Comparison of ENCODE assay signal across 8 cellular contexts in genomic region chr17:81911969-81912368, GRCh38. TPM values are rescaled to one million over a fixed set of nuclear protein-coding genes. Genes with fewer than 3 reads are reported as not detected.
DNase-seq lines count a peak whose midpoint lies in the region; ATAC-seq and TF ChIP-seq lines count a peak whose summit lies in the region.

No MANE protein-coding gene starts in this region.

- H3K4me1 ChIP-seq in transverse colon: peaks cover 14 to 30% (median 19%) of the 10 kb centered on the region in 4 donors

- no peak for ATAC-seq in activated naive CD8-positive, alpha-beta T cell treated with anti-CD3 and anti-CD28 coated beads, Interleukin-2, amount 10 ng/mL, durations not matched to agents 7 days and 5 days (ENCODE audit: low read depth)
- ATAC-seq in memory B cell (ENCODE audit: low read depth) (no peak), HG02884 (IDR thresholded peaks at IDR 0.05; ENCODE audit: unreplicated experiment) (no peak)

- H3K27ac Mint-ChIP-seq in activated naive CD4-positive, alpha-beta T cell treated with anti-CD3 and anti-CD28 coated beads, Interleukin-2, amount 50 U/mL, for 24 hours: no peak overlapping the region
- no peak overlapping the region for H3K27ac Mint-ChIP-seq in activated naive CD8-positive, alpha-beta T cell treated with anti-CD3 and anti-CD28 coated beads, Interleukin-2, amount 10 ng/mL, durations not matched to agents 7 days and 5 days
- peak overlapping the region; percentile 69 for H3K27ac Mint-ChIP-seq in memory B cell

- H3K4me1 Mint-ChIP-seq in activated naive CD4-positive, alpha-beta T cell treated with anti-CD3 and anti-CD28 coated beads, Interleukin-2, amount 50 U/mL, for 24 hours: peaks cover 18% of the 10 kb centered on the region
- peaks cover 13% of the 10 kb centered on the region for H3K4me1 Mint-ChIP-seq in activated naive CD8-positive, alpha-beta T cell treated with anti-CD3 and anti-CD28 coated beads, Interleukin-2, amount 10 ng/mL, durations not matched to agents 7 days and 5 days
- H3K4me1 Mint-ChIP-seq in memory B cell: peaks cover 10% of the 10 kb centered on the region

- no peaks in the 10 kb centered on the region for H3K27me3 Mint-ChIP-seq in activated naive CD4-positive, alpha-beta T cell treated with anti-CD3 and anti-CD28 coated beads, Interleukin-2, amount 50 U/mL, for 24 hours
- H3K27me3 Mint-ChIP-seq in activated naive CD8-positive, alpha-beta T cell treated with anti-CD3 and anti-CD28 coated beads, Interleukin-2, amount 10 ng/mL, durations not matched to agents 7 days and 5 days: no peaks in the 10 kb centered on the region
- H3K27me3 Mint-ChIP-seq in memory B cell: no peaks in the 10 kb centered on the region

- in situ Hi-C loops in transverse colon (cut with MboI; ENCODE audit: low pct_ligation_motif_present in 1 of 4, low pct_unique_long_range_greater_than_20kb in 1 of 4, low sequenced_read_pairs in 3 of 4): no loop called here

- peak overlapping the region; percentile 57 to 74 (median 72) for H3K27ac ChIP-seq in transverse colon

- TF ChIP-seq POLR2A in transverse colon (IDR thresholded peaks at IDR 0.05): no peak

- no peak for DNase-seq in activated naive CD4-positive, alpha-beta T cell (lab: John Stamatoyannopoulos, UW)
- no peak for DNase-seq in activated naive CD8-positive, alpha-beta T cell treated with anti-CD3 and anti-CD28 coated beads, Interleukin-2, amount 10 ng/mL, durations not matched to agents 7 days and 5 days
- DNase-seq in memory B cell (ENCODE audit: low spot score in 2 of 2) (no peak), transverse colon (no peak), NCI-H2171 (lab: John Stamatoyannopoulos, UW) (no peak)
- no peak for DNase-seq in activated CD4-positive, CD25-positive, alpha-beta regulatory T cell (lab: John Stamatoyannopoulos, UW)

- intact Hi-C loops in transverse colon (cut with DNase I; ENCODE audit: low total_unique reads): no loop called here

- no peaks in the 10 kb centered on the region for H3K27me3 ChIP-seq in transverse colon

- TF ChIP-seq EP300 in transverse colon (IDR thresholded peaks at IDR 0.05; ENCODE audit: low read depth): no peak

- H3K4me3 ChIP-seq in transverse colon: peak overlapping the region in 1 of 4 donors; percentile 27

- WGBS in transverse colon (ENCODE audit: low coverage in 1 of 2), 2 donors: 89% methylated on average over 19 of the region's 19 CpGs; no CpG with 5 or more reads in 1 of the 2 donors

- TF ChIP-seq CTCF in transverse colon (IDR thresholded peaks at IDR 0.05): no peak

- H3K36me3 ChIP-seq in transverse colon: peaks cover 0 to 26% (median 10%) of the 10 kb centered on the region in 4 donors

- H3K36me3 Mint-ChIP-seq in activated naive CD4-positive, alpha-beta T cell treated with anti-CD3 and anti-CD28 coated beads, Interleukin-2, amount 50 U/mL, for 24 hours: peaks cover 7% of the 10 kb centered on the region
- H3K36me3 Mint-ChIP-seq in activated naive CD8-positive, alpha-beta T cell treated with anti-CD3 and anti-CD28 coated beads, Interleukin-2, amount 10 ng/mL, durations not matched to agents 7 days and 5 days: peaks cover 7% of the 10 kb centered on the region
- H3K36me3 Mint-ChIP-seq in memory B cell: peaks cover 4% of the 10 kb centered on the region

- POLR2A ChIA-PET in activated naive CD8-positive, alpha-beta T cell treated with anti-CD3 and anti-CD28 coated beads, Interleukin-2, amount 10 ng/mL, durations not matched to agents 7 days and 5 days (lab: Charles Lee): interaction anchor here (0.5 to 1.5 kb wide), 2 partner anchors 20 to 64 kb away, joined by 4 to 5 read pairs; no protein-coding TSS in a partner anchor

- H3K9me3 Mint-ChIP-seq in activated naive CD4-positive, alpha-beta T cell treated with anti-CD3 and anti-CD28 coated beads, Interleukin-2, amount 50 U/mL, for 24 hours: no peaks in the 10 kb centered on the region
- no peaks in the 10 kb centered on the region for H3K9me3 Mint-ChIP-seq in activated naive CD8-positive, alpha-beta T cell treated with anti-CD3 and anti-CD28 coated beads, Interleukin-2, amount 10 ng/mL, durations not matched to agents 7 days and 5 days
- no peaks in the 10 kb centered on the region for H3K9me3 Mint-ChIP-seq in memory B cell

- H3K9me3 ChIP-seq in transverse colon: no peaks in the 10 kb centered on the region

- peak overlapping the region; percentile 59 for H3K4me3 Mint-ChIP-seq in activated naive CD4-positive, alpha-beta T cell treated with anti-CD3 and anti-CD28 coated beads, Interleukin-2, amount 50 U/mL, for 24 hours
- peak overlapping the region; percentile 60 for H3K4me3 Mint-ChIP-seq in activated naive CD8-positive, alpha-beta T cell treated with anti-CD3 and anti-CD28 coated beads, Interleukin-2, amount 10 ng/mL, durations not matched to agents 7 days and 5 days
- peak overlapping the region; percentile 86 for H3K4me3 Mint-ChIP-seq in memory B cell

RNA-seq across cellular contexts. Expression of gene PCYT2, which starts 0.8 kb away (rescaled TPM):
- total RNA-seq in activated naive CD8-positive, alpha-beta T cell treated with anti-CD3 and anti-CD28 coated beads, Interleukin-2, amount 10 ng/mL, durations not matched to agents 7 days and 5 days: 10 to 100 TPM; 39.3 to 44.5 TPM
- total RNA-seq in transverse colon: 100 to 1,000 TPM in 1 of 4 donors, 10 to 100 TPM in 3; 37.2 to 424 (median 77.1) TPM

RNA-seq across cellular contexts. Expression of gene SIRT7, which starts 6.0 kb away (rescaled TPM):
- total RNA-seq in activated naive CD8-positive, alpha-beta T cell treated with anti-CD3 and anti-CD28 coated beads, Interleukin-2, amount 10 ng/mL, durations not matched to agents 7 days and 5 days: 10 to 100 TPM; 64.8 to 65.2 TPM
- total RNA-seq in transverse colon: 100 to 1,000 TPM in 2 of 4 donors, 10 to 100 TPM in 2; 76.5 to 315 (median 172) TPM

RNA-seq across cellular contexts. Expression of gene NPB, which starts 9.9 kb away (rescaled TPM):
- 1 to 10 TPM in 1 of 2 experiments, under 1 TPM in 1; 0.47 to 1.0 TPM for total RNA-seq in activated naive CD8-positive, alpha-beta T cell treated with anti-CD3 and anti-CD28 coated beads, Interleukin-2, amount 10 ng/mL, durations not matched to agents 7 days and 5 days
- total RNA-seq in transverse colon: under 1 TPM in 1 of 4 donors, not detected in 3; 0.41 TPM

RNA-seq across cellular contexts. Expression of gene MAFG, which starts 15.6 kb away (rescaled TPM):
- 10 to 100 TPM; 18.3 to 20.4 TPM for total RNA-seq in activated naive CD8-positive, alpha-beta T cell treated with anti-CD3 and anti-CD28 coated beads, Interleukin-2, amount 10 ng/mL, durations not matched to agents 7 days and 5 days
- total RNA-seq in transverse colon: 10 to 100 TPM; 22.4 to 34.4 (median 24.3) TPM

RNA-seq across cellular contexts. Expression of gene ANAPC11, which starts 20.4 kb away (rescaled TPM):
- total RNA-seq in activated naive CD8-positive, alpha-beta T cell treated with anti-CD3 and anti-CD28 coated beads, Interleukin-2, amount 10 ng/mL, durations not matched to agents 7 days and 5 days: 100 to 1,000 TPM; 102 to 106 TPM
- 100 to 1,000 TPM in 1 of 4 donors, 10 to 100 TPM in 3; 56.7 to 126 (median 86.6) TPM for total RNA-seq in transverse colon
